ENCODE assay signal across 2 cellular contexts in the genomic region with DNA sequence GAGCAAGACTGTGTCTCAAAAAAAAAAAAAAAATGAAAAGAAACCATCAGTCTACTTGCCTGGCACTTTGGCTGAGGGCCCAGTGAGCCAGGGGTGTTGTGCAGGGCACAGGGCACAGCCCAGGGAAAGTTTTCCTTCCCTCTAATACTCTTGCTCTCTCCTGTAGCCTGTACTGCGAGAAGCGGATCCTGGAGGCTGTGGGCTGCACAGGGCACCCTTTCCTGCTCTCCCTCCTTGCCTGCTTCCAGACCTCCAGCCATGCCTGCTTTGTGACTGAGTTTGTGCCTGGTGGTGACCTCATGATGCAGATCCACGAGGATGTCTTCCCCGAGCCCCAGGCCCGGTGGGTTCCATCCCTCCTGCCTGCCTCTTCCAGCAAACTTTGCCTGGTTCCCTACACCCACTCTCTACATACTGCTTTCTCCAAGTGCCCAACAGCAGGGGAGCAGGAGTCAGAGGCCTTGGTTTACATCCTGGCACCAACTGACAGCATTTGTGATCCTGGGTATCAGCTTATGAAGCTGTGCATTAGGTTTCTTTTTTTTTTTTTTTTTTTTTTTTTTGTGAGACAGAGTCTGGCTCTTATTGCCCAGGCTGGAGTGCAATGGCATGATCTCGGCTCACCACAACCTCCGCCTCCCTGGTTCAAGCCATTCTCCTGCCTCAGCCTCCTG.
TF ChIP-seq lines count a peak whose summit lies in the region.

No MANE protein-coding gene starts in this region.

TF ChIP-seq in HepG2, 621 proteins besides CTCF, POLR2A, EP300 and RAD21:
- TF ChIP-seq SMC3 (IDR thresholded peaks at IDR 0.05; ENCODE audit: low read length) (no peak), CAMTA2 (CRISPR knock-in tag; IDR thresholded peaks at IDR 0.05; ENCODE audit: borderline replicate concordance) (no peak), POLR2G (IDR thresholded peaks at IDR 0.05; ENCODE audit: low read depth, low read length) (no peak), EEA1 (CRISPR knock-in tag; IDR thresholded peaks at IDR 0.05; ENCODE audit: borderline replicate concordance) (no peak), PTBP1 (IDR thresholded peaks at IDR 0.05; ENCODE audit: low read depth, low read length, poor library complexity, severe bottlenecking) (no peak), ZNF639 (CRISPR knock-in tag; conservative IDR thresholded peaks at IDR 0.05) (no peak)

TF ChIP-seq in SK-N-SH, 30 proteins besides CTCF, POLR2A, EP300 and RAD21:
- TF ChIP-seq RCOR1 (IDR thresholded peaks at IDR 0.05; ENCODE audit: low read length) (no peak), JUND (IDR thresholded peaks at IDR 0.05) (no peak), POLR2AphosphoS5 (IDR thresholded peaks at IDR 0.05; ENCODE audit: low read depth, low read length) (no peak), RXRA (IDR thresholded peaks at IDR 0.05; ENCODE audit: borderline replicate concordance, low read depth) (no peak)
